Comparison of ENCODE assay signal across 15 cellular contexts in genomic region chr18:36132756-36133155, GRCh38. TPM values are rescaled to one million over a fixed set of nuclear protein-coding genes. Genes with fewer than 3 reads are reported as not detected.
DNase-seq lines count a peak whose midpoint lies in the region; ATAC-seq and TF ChIP-seq lines count a peak whose summit lies in the region.
"Had no signal": no experiment of that assay in that cellular context is flagged by ENCODE, and none has a peak within 500 bp of the region (broad histone marks: within the 10 kb centered on the region; RNA-seq: fewer than 3 reads in every experiment).

No MANE protein-coding gene starts in this region.

- H3K4me3 ChIP-seq in NB4 (ENCODE audit: low read depth, low read length) = peak overlapping the region; percentile 17
- no peak overlapping the region for H3K4me3 ChIP-seq in mammary epithelial cell (replicated peaks in 1 of 3; ENCODE audit: insufficient read depth in 1 of 3, low read depth in 2 of 3, low read length in 3 of 3)
- no peak overlapping the region for H3K4me3 ChIP-seq in adrenal gland
- no peak overlapping the region for H3K4me3 ChIP-seq in tibial artery
- H3K4me3 ChIP-seq: testis had no signal

- H3K36me3 ChIP-seq in mammary epithelial cell (ENCODE audit: insufficient read depth, low read length) (peaks cover 5% of the 10 kb centered on the region), adrenal gland (replicated peaks in 1 of 2) (peaks cover 0 to 18% of the 10 kb centered on the region in 2 donors), tibial artery (peaks cover 14 to 17% (median 15%) of the 10 kb centered on the region in 3 donors)

- H3K27ac Mint-ChIP-seq in activated naive CD4-positive, alpha-beta T cell treated with anti-CD3 and anti-CD28 coated beads for 36 hours = no peak overlapping the region
- H3K27ac Mint-ChIP-seq in stimulated activated naive B cell treated with anti-CD40 and anti-IgM and Interleukin-4, amounts not matched to agents 10 μg/mL and 1 μg/mL and 100 μg/mL, for 72 hours = peak overlapping the region; percentile 33
- H3K27ac Mint-ChIP-seq in Calu3 (ENCODE audit: unreplicated experiment) = no peak overlapping the region
- H3K27ac Mint-ChIP-seq: T-helper 1 cell treated with Interleukin-12 subunit alpha and Interleukin-12 subunit beta and Interleukin-4 antibody, amounts not matched to agents 30 μg/mL and 1 μg/mL, for 36 hours had no signal

- BruUV-seq in mammary epithelial cell (replicated peaks; lab: Mats Ljungman, UMichigan) (no TSS peak), Calu3 (replicated peaks; lab: Mats Ljungman, UMichigan) (no TSS peak)

- dilution Hi-C loops in mammary epithelial cell (cut with HindIII; ENCODE audit: low sequenced_read_pairs) = no loop called here

- 49% methylated on average over 3 of the region's 3 CpGs for WGBS in mammary epithelial cell (ENCODE audit: low coverage, missing lambda C conversion rate)
- WGBS in adrenal gland, 4 donors = 80 to 90% (median 86%) methylated on average over 3 of the region's 3 CpGs

- H2AFZ ChIP-seq in mammary epithelial cell (ENCODE audit: low read depth, low read length) = no peak overlapping the region

- H3K9me3 Mint-ChIP-seq in activated naive CD4-positive, alpha-beta T cell treated with anti-CD3 and anti-CD28 coated beads for 36 hours = no peaks in the 10 kb centered on the region
- no peaks in the 10 kb centered on the region for H3K9me3 Mint-ChIP-seq in stimulated activated naive B cell treated with anti-CD40 and anti-IgM and Interleukin-4, amounts not matched to agents 10 μg/mL and 1 μg/mL and 100 μg/mL, for 72 hours
- H3K9me3 Mint-ChIP-seq in Calu3 (ENCODE audit: low read depth, unreplicated experiment) = no peaks in the 10 kb centered on the region
- H3K9me3 Mint-ChIP-seq: T-helper 1 cell treated with Interleukin-12 subunit alpha and Interleukin-12 subunit beta and Interleukin-4 antibody, amounts not matched to agents 30 μg/mL and 1 μg/mL, for 36 hours had no signal

- no peaks in the 10 kb centered on the region for H4K20me1 ChIP-seq in mammary epithelial cell (ENCODE audit: insufficient read depth, low read length)

- H3K36me3 Mint-ChIP-seq in activated naive CD4-positive, alpha-beta T cell treated with anti-CD3 and anti-CD28 coated beads for 36 hours (ENCODE audit: low read depth) = peaks cover 20% of the 10 kb centered on the region
- H3K36me3 Mint-ChIP-seq in stimulated activated naive B cell treated with anti-CD40 and anti-IgM and Interleukin-4, amounts not matched to agents 10 μg/mL and 1 μg/mL and 100 μg/mL, for 72 hours = peaks cover 8 to 19% of the 10 kb centered on the region in 2 donors
- H3K36me3 Mint-ChIP-seq in Calu3 (ENCODE audit: insufficient read depth, unreplicated experiment) = peaks cover 53% of the 10 kb centered on the region

- in situ Hi-C loops in mammary epithelial cell (cut with MboI; ENCODE audit: low sequenced_read_pairs in 2 of 2) = no loop called here

- H3K4me1 Mint-ChIP-seq in activated naive CD4-positive, alpha-beta T cell treated with anti-CD3 and anti-CD28 coated beads for 36 hours (ENCODE audit: low read depth) = peaks cover 47% of the 10 kb centered on the region
- peaks cover 20 to 40% of the 10 kb centered on the region in 2 donors for H3K4me1 Mint-ChIP-seq in stimulated activated naive B cell treated with anti-CD40 and anti-IgM and Interleukin-4, amounts not matched to agents 10 μg/mL and 1 μg/mL and 100 μg/mL, for 72 hours
- H3K4me1 Mint-ChIP-seq in Calu3 (ENCODE audit: low read depth, unreplicated experiment) = peaks cover 19% of the 10 kb centered on the region

- TF ChIP-seq POLR2A in NB4 (IDR thresholded peaks at IDR 0.05; ENCODE audit: extremely low read depth, insufficient read length) (no peak), adrenal gland (IDR thresholded peaks at IDR 0.05) (no peak)

- DNase-seq in activated naive CD4-positive, alpha-beta T cell treated with anti-CD3 and anti-CD28 coated beads for 36 hours = peak; percentile 8
- DNase-seq in activated naive CD4-positive, alpha-beta T cell treated with anti-CD3 and anti-CD28 coated beads, Interleukin-2, amount 50 U/mL, for 16 hours = no peak
- no peak for DNase-seq in NB4 (ENCODE audit: low read depth)
- DNase-seq in mammary epithelial cell = no peak
- DNase-seq in stimulated activated naive B cell treated with anti-CD40 and anti-IgM and Interleukin-4, amounts not matched to agents 10 μg/mL and 1 μg/mL and 100 μg/mL, for 72 hours = no peak
- DNase-seq in adrenal gland = no peak
- DNase-seq in Calu3 = no peak
- DNase-seq in tibial artery = no peak
- DNase-seq: activated CD4-positive, alpha-beta T cell treated with anti-CD3 and anti-CD28 coated beads for 1 hour; activated effector memory CD4-positive, alpha-beta T cell treated with anti-CD3 and anti-CD28 coated beads, Interleukin-2, amount 50 U/mL, for 16 hours; DMS 273 treated with DMSO at 0.1 percent for 48 hours; effector CD8-positive, alpha-beta T cell; hypothalamus; testis had no signal

- H3K9me3 ChIP-seq in mammary epithelial cell (replicated peaks; ENCODE audit: insufficient read depth, low read length) (no peaks in the 10 kb centered on the region), adrenal gland (replicated peaks in 1 of 3) (no peaks in the 10 kb centered on the region), tibial artery (no peaks in the 10 kb centered on the region)
- H3K9me3 ChIP-seq: testis had no signal

- CTCF ChIA-PET in activated naive CD4-positive, alpha-beta T cell treated with anti-CD3 and anti-CD28 coated beads for 36 hours (lab: Charles Lee) = no interaction called here
- CTCF ChIA-PET in mammary epithelial cell (lab: Charles Lee; ENCODE audit: low non-redundant PET) (no interaction called here), Calu3 (lab: Charles Lee) (interaction anchor here (0.7 kb wide), 1 partner anchor 622 kb away, joined by 4 read pairs; no protein-coding TSS in a partner anchor)

- H3K4me3 Mint-ChIP-seq in activated naive CD4-positive, alpha-beta T cell treated with anti-CD3 and anti-CD28 coated beads for 36 hours = peak overlapping the region; percentile 45
- no peak overlapping the region for H3K4me3 Mint-ChIP-seq in stimulated activated naive B cell treated with anti-CD40 and anti-IgM and Interleukin-4, amounts not matched to agents 10 μg/mL and 1 μg/mL and 100 μg/mL, for 72 hours
- H3K4me3 Mint-ChIP-seq in Calu3 (ENCODE audit: low read depth, unreplicated experiment) = no peak overlapping the region
- H3K4me3 Mint-ChIP-seq: T-helper 1 cell treated with Interleukin-12 subunit alpha and Interleukin-12 subunit beta and Interleukin-4 antibody, amounts not matched to agents 30 μg/mL and 1 μg/mL, for 36 hours had no signal

- TF ChIP-seq CTCF in NB4 (IDR thresholded peaks at IDR 0.05; ENCODE audit: low read depth, low read length) (no peak), mammary epithelial cell (conservative IDR thresholded peaks at IDR 0.05 in 1 of 2, IDR thresholded peaks at IDR 0.05 in 1 of 2; ENCODE audit: extremely low read depth in 1 of 2, insufficient read depth in 1 of 2, low read depth in 1 of 2, low read length in 2 of 2) (no peak), adrenal gland (IDR thresholded peaks at IDR 0.05) (no peak), Calu3 (IDR thresholded peaks at IDR 0.05; ENCODE audit: unreplicated experiment) (no peak), tibial artery (IDR thresholded peaks at IDR 0.05) (no peak)

- peaks cover 68% of the 10 kb centered on the region for H3K79me2 ChIP-seq in mammary epithelial cell (ENCODE audit: insufficient read depth, low read length)

- H3K27me3 ChIP-seq in mammary epithelial cell (ENCODE audit: insufficient read depth, low read length) (no peaks in the 10 kb centered on the region), adrenal gland (no peaks in the 10 kb centered on the region), tibial artery (no peaks in the 10 kb centered on the region)
- H3K27me3 ChIP-seq: testis had no signal

- no peak overlapping the region for H3K9ac ChIP-seq in mammary epithelial cell (ENCODE audit: insufficient read depth, low read length)

- H3K4me1 ChIP-seq in mammary epithelial cell (ENCODE audit: insufficient read depth, low read length) (peaks cover 13% of the 10 kb centered on the region), adrenal gland (replicated peaks in 1 of 2) (peaks cover 9 to 27% of the 10 kb centered on the region in 2 donors), tibial artery (peaks cover 0 to 33% (median 27%) of the 10 kb centered on the region in 4 donors)

- ATAC-seq in stimulated activated naive B cell treated with anti-CD40 and anti-IgM and Interleukin-4, amounts not matched to agents 10 μg/mL and 1 μg/mL and 100 μg/mL, for 72 hours (replicated peaks) = no peak

- no peaks in the 10 kb centered on the region for H3K27me3 Mint-ChIP-seq in activated naive CD4-positive, alpha-beta T cell treated with anti-CD3 and anti-CD28 coated beads for 36 hours (ENCODE audit: low read depth)
- H3K27me3 Mint-ChIP-seq in stimulated activated naive B cell treated with anti-CD40 and anti-IgM and Interleukin-4, amounts not matched to agents 10 μg/mL and 1 μg/mL and 100 μg/mL, for 72 hours = no peaks in the 10 kb centered on the region
- H3K27me3 Mint-ChIP-seq in Calu3 (ENCODE audit: unreplicated experiment) = no peaks in the 10 kb centered on the region

- intact Hi-C loops in activated naive CD4-positive, alpha-beta T cell treated with anti-CD3 and anti-CD28 coated beads for 36 hours (cut with micrococcal nuclease) = loop anchor here (1.0 to 10.0 kb wide), 2 partner anchors 10 to 548 kb away; partner anchors contain the start of gene GALNT1
- intact Hi-C loops in mammary epithelial cell (cut with micrococcal nuclease) (no loop called here), adrenal gland (cut with DNase I) (no loop called here), Calu3 (cut with micrococcal nuclease; ENCODE audit: unreplicated experiment) (no loop called here), tibial artery (cut with DNase I; ENCODE audit: low total_unique reads) (no loop called here)

- H3K4me2 ChIP-seq in mammary epithelial cell (ENCODE audit: insufficient read depth, low read depth, low read length) = peak overlapping the region; percentile 23

- H3K27ac ChIP-seq in mammary epithelial cell (ENCODE audit: insufficient read depth, low read depth, low read length) (no peak overlapping the region), adrenal gland (no peak overlapping the region), tibial artery (no peak overlapping the region)
- H3K27ac ChIP-seq: testis had no signal

RNA-seq across cellular contexts. Expression of gene ELP2, which starts 3.1 kb away (rescaled TPM):
- 10 to 100 TPM; 90.1 to 92.0 TPM for total RNA-seq in activated naive CD4-positive, alpha-beta T cell treated with anti-CD3 and anti-CD28 coated beads for 36 hours
- 10 to 100 TPM; 88.6 to 91.4 TPM for total RNA-seq in mammary epithelial cell
- polyA plus RNA-seq in mammary epithelial cell = 42.9 TPM
- 86.6 TPM for polyA minus RNA-seq in mammary epithelial cell
- total RNA-seq in adrenal gland = 10 to 100 TPM; 27.4 to 78.7 (median 61.5) TPM
- polyA plus RNA-seq in adrenal gland = 100 to 1,000 TPM in 1 of 3 donors, 10 to 100 TPM in 2; 52.4 to 150 (median 97.4) TPM
- 75.8 and 82.2 TPM in 2 replicates for total RNA-seq in Calu3 (2022)

RNA-seq across cellular contexts. Expression of gene SLC39A6, which starts 3.6 kb away (rescaled TPM):
- total RNA-seq in activated naive CD4-positive, alpha-beta T cell treated with anti-CD3 and anti-CD28 coated beads for 36 hours = 10 to 100 TPM; 15.4 to 15.7 TPM
- total RNA-seq in mammary epithelial cell (100 to 1,000 TPM; 123 to 255 TPM), adrenal gland (10 to 100 TPM; 30.5 to 42.9 (median 39.2) TPM), Calu3 (2022) (54.4 and 62.9 TPM in 2 replicates)
- polyA plus RNA-seq in mammary epithelial cell (170 TPM), adrenal gland (10 to 100 TPM in 1 of 3 donors, 1 to 10 TPM in 2; 4.3 to 54.2 (median 6.1) TPM)
- polyA minus RNA-seq in mammary epithelial cell = 87.8 TPM

RNA-seq across cellular contexts. Expression of gene MOCOS, which starts 54.5 kb away (rescaled TPM):
- total RNA-seq in activated naive CD4-positive, alpha-beta T cell treated with anti-CD3 and anti-CD28 coated beads for 36 hours = not detected
- total RNA-seq in mammary epithelial cell = 10 to 100 TPM in 1 of 2 donors, 1 to 10 TPM in 1; 7.5 to 17.3 TPM
- polyA plus RNA-seq in mammary epithelial cell = 5.8 TPM
- polyA minus RNA-seq in mammary epithelial cell = 13.2 TPM
- 10 to 100 TPM; 15.3 to 88.1 (median 21.4) TPM for total RNA-seq in adrenal gland
- 10 to 100 TPM in 2 of 3 donors, 1 to 10 TPM in 1; 7.6 to 48.1 (median 10.0) TPM for polyA plus RNA-seq in adrenal gland
- total RNA-seq in Calu3 (2022) = 24.5 and 25.7 TPM in 2 replicates

Comparison
In these comparisons a context has a peak if more than half of its experiments do, and no peak if none do; other contexts are left out.
1. RNA of gene MOCOS, which starts 54.5 kb away (total RNA-seq): 24.5 to 25.7 TPM in Calu3, 15.3 to 88.1 TPM in adrenal gland and 7.5 to 17.3 TPM in mammary epithelial cell; not detected in activated naive CD4-positive, alpha-beta T cell treated with anti-CD3 and anti-CD28 coated beads for 36 hours; every median in the first group is over 4 times any median in the second.